21 cellular contexts compared by ENCODE assay signal in genomic region chr15:71752085-71752484, GRCh38. TPM values are rescaled to one million over a fixed set of nuclear protein-coding genes. Genes with fewer than 3 reads are reported as not detected.
DNase-seq lines count a peak whose midpoint lies in the region; ATAC-seq and TF ChIP-seq lines count a peak whose summit lies in the region.
"Had no signal": no experiment of that assay in that cellular context is flagged by ENCODE, and none has a peak within 500 bp of the region (broad histone marks: within the 10 kb centered on the region; RNA-seq: fewer than 3 reads in every experiment).

No MANE protein-coding gene starts in this region.

- in situ Hi-C loops in ACHN (cut with HindIII; ENCODE audit: low pct_ligation_motif_present, low pct_unique_long_range_greater_than_20kb, low sequenced_read_pairs), result no loop called here

- DNase-seq in ACHN (peak; percentile 10), RWPE2 (ENCODE audit: low spot score) (no peak), epithelial cell of prostate (ENCODE audit: low read depth, low spot score) (no peak), osteocyte (ENCODE audit: extremely low spot score, unreplicated experiment) (no peak), hypothalamus (lab: John Stamatoyannopoulos, UW) (no peak), NCI-H226 (no peak)
- DNase-seq in stimulated activated CD4-positive, alpha-beta T cell treated with anti-CD3 and anti-CD28 coated beads, Interleukin-4, amount 100 ng/mL, for 24 hours, result no peak
- DNase-seq in stimulated activated CD4-positive, alpha-beta T cell treated with anti-CD3 and anti-CD28 coated beads, Interleukin-12 subunit alpha, Interleukin-12 subunit beta, amount 100 ng/mL, for 4 hours, result no peak
- DNase-seq: effector memory CD4-positive, alpha-beta T cell; left cardiac atrium; midbrain; NCI-H510A; stimulated activated CD4-positive, alpha-beta T cell treated with anti-CD3 and anti-CD28 coated beads, Interleukin-2, amount 100 ng/mL, for 24 hours had no signal

- H3K9me3 Mint-ChIP-seq in osteocyte (ENCODE audit: unreplicated experiment), result no peaks in the 10 kb centered on the region
- H3K9me3 Mint-ChIP-seq: activated T-helper 17 cell treated with anti-CD3 and anti-CD28 coated beads, Interleukin-2, amount 50 U/mL, for 72 hours had no signal

- no peak overlapping the region for H3K4me3 Mint-ChIP-seq in osteocyte (ENCODE audit: unreplicated experiment)
- H3K4me3 Mint-ChIP-seq: activated naive CD8-positive, alpha-beta T cell; activated T-helper 17 cell treated with anti-CD3 and anti-CD28 coated beads, Interleukin-2, amount 50 U/mL, for 72 hours; neural crest cell; stimulated activated memory B cell treated with anti-CD40 and anti-IgM and Interleukin-4, amounts not matched to agents 10 μg/mL and 1 μg/mL and 100 μg/mL, for 72 hours had no signal

- H3K27ac ChIP-seq in RWPE2 (ENCODE audit: poor library complexity, severe bottlenecking) (peak overlapping the region; percentile 88), epithelial cell of prostate (peak overlapping the region; percentile 76)
- H3K27ac ChIP-seq: C4-2B, skin epidermis, thyroid gland had no signal

- peak overlapping the region; percentile 60 for H3K27ac Mint-ChIP-seq in osteocyte (ENCODE audit: unreplicated experiment)
- H3K27ac Mint-ChIP-seq: activated naive CD8-positive, alpha-beta T cell; activated T-helper 17 cell treated with anti-CD3 and anti-CD28 coated beads, Interleukin-2, amount 50 U/mL, for 72 hours; progenitor cell of endocrine pancreas; stimulated activated memory B cell treated with anti-CD40 and anti-IgM and Interleukin-4, amounts not matched to agents 10 μg/mL and 1 μg/mL and 100 μg/mL, for 72 hours had no signal

- peaks cover 40% of the 10 kb centered on the region for H3K4me1 ChIP-seq in RWPE2 (ENCODE audit: insufficient read depth, poor library complexity, severe bottlenecking)

- peaks cover 23% of the 10 kb centered on the region for H3K4me1 Mint-ChIP-seq in osteocyte (ENCODE audit: unreplicated experiment)
- H3K4me1 Mint-ChIP-seq: neural crest cell had no signal

- no peaks in the 10 kb centered on the region for H3K36me3 Mint-ChIP-seq in osteocyte (ENCODE audit: unreplicated experiment)
- H3K36me3 Mint-ChIP-seq: activated naive CD8-positive, alpha-beta T cell; stimulated activated memory B cell treated with anti-CD40 and anti-IgM and Interleukin-4, amounts not matched to agents 10 μg/mL and 1 μg/mL and 100 μg/mL, for 72 hours had no signal

- TF ChIP-seq CTCF in RWPE2 (IDR thresholded peaks at IDR 0.05; ENCODE audit: poor library complexity, severe bottlenecking) (no peak), osteocyte (IDR thresholded peaks at IDR 0.05) (no peak)

- no peak overlapping the region for H3K4me3 ChIP-seq in RWPE2 (ENCODE audit: severe bottlenecking)
- H3K4me3 ChIP-seq: skin epidermis, thyroid gland had no signal

- no peaks in the 10 kb centered on the region for H3K27me3 ChIP-seq in RWPE2 (ENCODE audit: insufficient read depth, poor library complexity, severe bottlenecking)
- H3K27me3 ChIP-seq: thyroid gland had no signal

- no peaks in the 10 kb centered on the region for H3K27me3 Mint-ChIP-seq in osteocyte (ENCODE audit: unreplicated experiment)
- H3K27me3 Mint-ChIP-seq: progenitor cell of endocrine pancreas had no signal

- ATAC-seq in RWPE2 (ENCODE audit: low read depth), result no peak
- ATAC-seq: stimulated activated memory B cell treated with anti-CD40 and anti-IgM and Interleukin-4, amounts not matched to agents 10 μg/mL and 1 μg/mL and 100 μg/mL, for 72 hours had no signal

- peaks cover 42% of the 10 kb centered on the region for H3K36me3 ChIP-seq in RWPE2 (ENCODE audit: low read depth)
- H3K36me3 ChIP-seq: thyroid gland had no signal

- no peaks in the 10 kb centered on the region for H3K9me3 ChIP-seq in RWPE2 (ENCODE audit: severe bottlenecking)
- H3K9me3 ChIP-seq: thyroid gland had no signal

RNA-seq across cellular contexts. Expression of gene NR2E3, which starts 58.3 kb away (rescaled TPM):
- total RNA-seq in osteocyte, result not detected in 2 replicates
- total RNA-seq: activated T-helper 17 cell treated with anti-CD3 and anti-CD28 coated beads, Interleukin-2, amount 50 U/mL, for 72 hours; left cardiac atrium; neural crest cell; progenitor cell of endocrine pancreas had no signal
